In genomic region chr6:14711704-14712397, GRCh38 we compare ENCODE assay signal across 12 cellular contexts.
DNase-seq lines count a peak whose midpoint lies in the region; ATAC-seq lines count a peak whose summit lies in the region.
"Had no signal": no experiment of that assay in that cellular context is flagged by ENCODE, and none has a peak within 500 bp of the region (broad histone marks: within the 10 kb centered on the region; RNA-seq: fewer than 3 reads in every experiment).

No MANE protein-coding gene starts in this region.

- H3K4me2 ChIP-seq in BLaER1, result peak overlapping the region; percentile 38

- H3K4me1 Mint-ChIP-seq in activated T-helper 2 cell treated with anti-CD3 and anti-CD28 coated beads, Interferon-gamma antibody, Interleukin-2, Interleukin-4, amounts not matched to agents 10 μg/mL and 5 μg/mL and 100 μg/mL, durations not matched to agents 14 hours and 24 hours and 36 hours (ENCODE audit: low read depth), result peaks cover 57% of the 10 kb centered on the region
- H3K4me1 Mint-ChIP-seq in naive thymus-derived CD4-positive, alpha-beta T cell, result peaks cover 8 to 22% (median 10%) of the 10 kb centered on the region in 7 donors

- H4K20me1 ChIP-seq in BLaER1, result no peaks in the 10 kb centered on the region

- POLR2A ChIA-PET in naive thymus-derived CD4-positive, alpha-beta T cell (lab: Charles Lee), result no interaction called here

- peaks cover 13% of the 10 kb centered on the region for H3K9me3 Mint-ChIP-seq in activated T-helper 2 cell treated with anti-CD3 and anti-CD28 coated beads, Interferon-gamma antibody, Interleukin-2, Interleukin-4, amounts not matched to agents 10 μg/mL and 5 μg/mL and 100 μg/mL, durations not matched to agents 14 hours and 24 hours and 36 hours
- H3K9me3 Mint-ChIP-seq in naive thymus-derived CD4-positive, alpha-beta T cell, result peaks cover 0 to 6% (median 0%) of the 10 kb centered on the region in 11 donors

- no peak overlapping the region for H3K4me3 ChIP-seq in BLaER1
- no peak overlapping the region for H3K4me3 ChIP-seq in naive thymus-derived CD4-positive, alpha-beta T cell (ENCODE audit: low read length)
- H3K4me3 ChIP-seq: adrenal gland, esophagus squamous epithelium had no signal

- H3K9ac ChIP-seq in BLaER1, result no peak overlapping the region

- H3K36me3 Mint-ChIP-seq in activated T-helper 2 cell treated with anti-CD3 and anti-CD28 coated beads, Interferon-gamma antibody, Interleukin-2, Interleukin-4, amounts not matched to agents 10 μg/mL and 5 μg/mL and 100 μg/mL, durations not matched to agents 14 hours and 24 hours and 36 hours (ENCODE audit: low read depth), result no peaks in the 10 kb centered on the region
- peaks cover 0 to 11% (median 0%) of the 10 kb centered on the region in 5 donors for H3K36me3 Mint-ChIP-seq in naive thymus-derived CD4-positive, alpha-beta T cell

- ATAC-seq in naive thymus-derived CD4-positive, alpha-beta T cell, result peak; percentile 20
- no peak for ATAC-seq in HG02610 (IDR thresholded peaks at IDR 0.05; ENCODE audit: unreplicated experiment)

- peak overlapping the region; percentile 16 for H3K27ac ChIP-seq in BLaER1
- no peak overlapping the region for H3K27ac ChIP-seq in naive thymus-derived CD4-positive, alpha-beta T cell (ENCODE audit: low read depth, low read length)

- DNase-seq in ELR (ENCODE audit: low read depth), result peak; percentile 18
- DNase-seq in activated T-helper 2 cell treated with anti-CD3 and anti-CD28 coated beads, Interferon-gamma antibody, Interleukin-2, Interleukin-4, amounts not matched to agents 10 μg/mL and 5 μg/mL and 100 μg/mL, durations not matched to agents 14 hours and 24 hours and 36 hours (ENCODE audit: low spot score), result no peak
- DNase-seq in naive thymus-derived CD4-positive, alpha-beta T cell, result no peak
- DNase-seq in NOMO-1 treated with DMSO at 0.1 percent for 48 hours (lab: John Stamatoyannopoulos, UW; ENCODE audit: unreplicated experiment), result no peak
- DNase-seq in T-helper 9 cell, result no peak
- DNase-seq: esophagus squamous epithelium, left ventricle myocardium superior, NCI-H1105 treated with DMSO at 0.1 percent for 48 hours, NCI-H748 treated with DMSO at 0.1 percent for 48 hours had no signal

- CTCF ChIA-PET in naive thymus-derived CD4-positive, alpha-beta T cell (lab: Charles Lee), result interaction anchor here (1.5 kb wide), 1 partner anchor 501 kb away, joined by 4 read pairs; no protein-coding TSS in a partner anchor

- peak overlapping the region; percentile 99 for H3K27ac Mint-ChIP-seq in activated T-helper 2 cell treated with anti-CD3 and anti-CD28 coated beads, Interferon-gamma antibody, Interleukin-2, Interleukin-4, amounts not matched to agents 10 μg/mL and 5 μg/mL and 100 μg/mL, durations not matched to agents 14 hours and 24 hours and 36 hours
- H3K27ac Mint-ChIP-seq in naive thymus-derived CD4-positive, alpha-beta T cell, result peak overlapping the region in 1 of 9 donors; percentile 7

- H3K9me3 ChIP-seq in BLaER1, result peaks cover 18% of the 10 kb centered on the region
- peaks cover 0 to 4% (median 0%) of the 10 kb centered on the region in 3 experiments for H3K9me3 ChIP-seq in naive thymus-derived CD4-positive, alpha-beta T cell (ENCODE audit: control insufficient read depth in 2 of 3, low read length in 3 of 3)
- H3K9me3 ChIP-seq: adrenal gland, esophagus squamous epithelium had no signal

- no peaks in the 10 kb centered on the region for H3K36me3 ChIP-seq in BLaER1
- no peaks in the 10 kb centered on the region for H3K36me3 ChIP-seq in naive thymus-derived CD4-positive, alpha-beta T cell (ENCODE audit: control insufficient read depth in 2 of 3, insufficient read depth in 3 of 3, low read length in 3 of 3)
- H3K36me3 ChIP-seq: adrenal gland, esophagus squamous epithelium had no signal

- H3K27me3 Mint-ChIP-seq in activated T-helper 2 cell treated with anti-CD3 and anti-CD28 coated beads, Interferon-gamma antibody, Interleukin-2, Interleukin-4, amounts not matched to agents 10 μg/mL and 5 μg/mL and 100 μg/mL, durations not matched to agents 14 hours and 24 hours and 36 hours (ENCODE audit: low read depth), result no peaks in the 10 kb centered on the region
- peaks cover 0 to 4% (median 0%) of the 10 kb centered on the region in 5 donors for H3K27me3 Mint-ChIP-seq in naive thymus-derived CD4-positive, alpha-beta T cell

- no peaks in the 10 kb centered on the region for H3K27me3 ChIP-seq in BLaER1
- H3K27me3 ChIP-seq in naive thymus-derived CD4-positive, alpha-beta T cell (ENCODE audit: control insufficient read depth in 2 of 2, insufficient read depth in 2 of 2, low read length in 2 of 2), result no peaks in the 10 kb centered on the region
- H3K27me3 ChIP-seq: adrenal gland, esophagus squamous epithelium had no signal

- intact Hi-C loops in activated T-helper 2 cell treated with anti-CD3 and anti-CD28 coated beads, Interferon-gamma antibody, Interleukin-2, Interleukin-4, amounts not matched to agents 10 μg/mL and 5 μg/mL and 100 μg/mL, durations not matched to agents 14 hours and 24 hours and 36 hours (cut with micrococcal nuclease), result loop anchor here (1.0 to 2.0 kb wide), 8 partner anchors 21 to 501 kb away; no protein-coding TSS in a partner anchor
- intact Hi-C loops in naive thymus-derived CD4-positive, alpha-beta T cell (cut with micrococcal nuclease), result loop anchor here in 1 of 2 donors (1.0 to 5.0 kb wide), 2 partner anchors 260 to 501 kb away; no protein-coding TSS in a partner anchor

- no peak overlapping the region for H3K4me3 Mint-ChIP-seq in activated T-helper 2 cell treated with anti-CD3 and anti-CD28 coated beads, Interferon-gamma antibody, Interleukin-2, Interleukin-4, amounts not matched to agents 10 μg/mL and 5 μg/mL and 100 μg/mL, durations not matched to agents 14 hours and 24 hours and 36 hours (ENCODE audit: low read depth)
- H3K4me3 Mint-ChIP-seq in naive thymus-derived CD4-positive, alpha-beta T cell, result no peak overlapping the region

- peaks cover 24% of the 10 kb centered on the region for H3K4me1 ChIP-seq in BLaER1
- peaks cover 0 to 3% of the 10 kb centered on the region in 2 donors for H3K4me1 ChIP-seq in naive thymus-derived CD4-positive, alpha-beta T cell (ENCODE audit: control insufficient read depth in 2 of 2, insufficient read depth in 2 of 2, low read length in 2 of 2)
- H3K4me1 ChIP-seq: adrenal gland had no signal
